ENCODE assay signal across 8 cellular contexts in the genomic region with DNA sequence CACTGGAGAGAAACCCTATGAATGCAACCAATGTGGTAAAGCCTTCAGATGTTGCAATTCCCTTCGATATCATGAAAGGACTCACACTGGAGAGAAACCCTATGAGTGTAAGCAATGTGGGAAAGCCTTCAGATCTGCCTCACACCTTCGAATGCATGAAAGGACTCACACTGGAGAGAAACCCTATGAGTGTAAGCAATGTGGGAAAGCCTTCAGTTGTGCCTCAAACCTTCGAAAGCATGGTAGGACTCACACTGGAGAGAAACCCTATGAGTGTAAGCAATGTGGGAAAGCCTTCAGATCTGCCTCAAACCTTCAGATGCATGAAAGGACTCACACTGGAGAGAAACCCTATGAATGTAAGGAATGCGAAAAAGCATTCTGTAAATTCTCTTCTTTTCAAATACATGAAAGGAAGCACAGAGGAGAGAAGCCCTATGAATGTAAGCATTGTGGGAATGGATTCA. TPM values are rescaled to one million over a fixed set of nuclear protein-coding genes. Genes with fewer than 3 reads are reported as not detected.
DNase-seq lines count a peak whose midpoint lies in the region; ATAC-seq and TF ChIP-seq lines count a peak whose summit lies in the region.
"Not testable (repeated sequence)": the region's sequence is repeated elsewhere in the genome, so short reads cannot be mapped to it uniquely, and the experiment has no call there.

No MANE protein-coding gene starts in this region.

- not testable (repeated sequence) for H3K27me3 ChIP-seq in CD4-positive, alpha-beta memory T cell (ENCODE audit: insufficient read depth, low read length); duodenal mucosa (ENCODE audit: control insufficient read depth in 1 of 2, insufficient read depth in 2 of 2, low read length in 2 of 2); mesendoderm (ENCODE audit: insufficient read depth, low read length, poor library complexity); rectal smooth muscle tissue (ENCODE audit: control insufficient read depth, insufficient read depth, low read length)

- not testable (repeated sequence) for H2BK5ac ChIP-seq in mesendoderm (ENCODE audit: low read length)

- H3K9me3 Mint-ChIP-seq in CD4-positive, alpha-beta memory T cell, result peaks cover 0 to 99% (median 89%) of the 10 kb centered on the region in 8 donors
- H3K9me3 Mint-ChIP-seq in activated naive CD4-positive, alpha-beta T cell treated with anti-CD3 and anti-CD28 coated beads, Interleukin-2, amount 50 U/mL, for 24 hours, result not testable (repeated sequence)
- H3K9me3 Mint-ChIP-seq in type B pancreatic cell, result peaks cover 29% of the 10 kb centered on the region

- peak overlapping the region in 2 of 7 donors; percentile 8 to 57 for H3K27ac Mint-ChIP-seq in CD4-positive, alpha-beta memory T cell
- peak overlapping the region; percentile 37 for H3K27ac Mint-ChIP-seq in T-helper 17 cell
- not testable (repeated sequence) for H3K27ac Mint-ChIP-seq in activated naive CD4-positive, alpha-beta T cell treated with anti-CD3 and anti-CD28 coated beads, Interleukin-2, amount 50 U/mL, for 24 hours; type B pancreatic cell

- H3K4me1 ChIP-seq in CD4-positive, alpha-beta memory T cell (ENCODE audit: insufficient read depth, low read length); duodenal mucosa (ENCODE audit: control insufficient read depth in 1 of 2, insufficient read depth in 2 of 2, low read length in 2 of 2); mesendoderm (ENCODE audit: control insufficient read depth, low read depth, low read length); rectal smooth muscle tissue (ENCODE audit: control insufficient read depth, insufficient read depth, low read length): not testable (repeated sequence)

- not testable (repeated sequence) for H3K79me1 ChIP-seq in mesendoderm (ENCODE audit: low read length)

- H3K23ac ChIP-seq in mesendoderm (ENCODE audit: low read length), result not testable (repeated sequence)

- POLR2A ChIA-PET in CD4-positive, alpha-beta memory T cell (lab: Charles Lee; ENCODE audit: partially characterized antibody), result not testable (repeated sequence)

- CTCF ChIA-PET in CD4-positive, alpha-beta memory T cell (lab: Charles Lee; ENCODE audit: partially characterized antibody), result not testable (repeated sequence)

- peak overlapping the region; percentile 1 to 27 for H3K4me3 ChIP-seq in CD4-positive, alpha-beta memory T cell (ENCODE audit: low read length in 2 of 2)
- H3K4me3 ChIP-seq in duodenal mucosa (ENCODE audit: low read depth in 1 of 2, low read length in 2 of 2), result peak overlapping the region; percentile 12 to 48
- H3K4me3 ChIP-seq in mesendoderm (ENCODE audit: low read length), result peak overlapping the region; percentile 56
- peak overlapping the region; percentile 27 for H3K4me3 ChIP-seq in rectal smooth muscle tissue (ENCODE audit: low read length)

- TF ChIP-seq CTCF in type B pancreatic cell (conservative IDR thresholded peaks at IDR 0.05), result not testable (repeated sequence)

- in situ Hi-C loops in KBM-7 (cut with MboI; ENCODE audit: low pct_unique_long_range_greater_than_20kb, low sequenced_read_pairs), result not testable (repeated sequence)

- peak overlapping the region in 1 of 8 donors; percentile 22 for H3K4me3 Mint-ChIP-seq in CD4-positive, alpha-beta memory T cell
- H3K4me3 Mint-ChIP-seq in T-helper 17 cell (peak overlapping the region; percentile 43), type B pancreatic cell (peak overlapping the region; percentile 10)
- H3K4me3 Mint-ChIP-seq in activated naive CD4-positive, alpha-beta T cell treated with anti-CD3 and anti-CD28 coated beads, Interleukin-2, amount 50 U/mL, for 24 hours, result peak overlapping the region; percentile 30

- not testable (repeated sequence) for H3K27me3 Mint-ChIP-seq in CD4-positive, alpha-beta memory T cell; T-helper 17 cell; activated naive CD4-positive, alpha-beta T cell treated with anti-CD3 and anti-CD28 coated beads, Interleukin-2, amount 50 U/mL, for 24 hours; type B pancreatic cell

- H4K5ac ChIP-seq in mesendoderm (ENCODE audit: low read length), result not testable (repeated sequence)

- not testable (repeated sequence) for H3K79me2 ChIP-seq in mesendoderm (ENCODE audit: control insufficient read depth, insufficient read depth, low read length)

- H3K36me3 ChIP-seq in CD4-positive, alpha-beta memory T cell (ENCODE audit: insufficient read depth, low read length), result peaks cover 53% of the 10 kb centered on the region
- H3K36me3 ChIP-seq in duodenal mucosa (ENCODE audit: control insufficient read depth in 1 of 2, insufficient read depth in 2 of 2, low read length in 2 of 2), result peaks cover 56 to 61% of the 10 kb centered on the region in 2 donors
- H3K36me3 ChIP-seq in mesendoderm (ENCODE audit: control insufficient read depth, insufficient read depth, low read length), result peaks cover 17% of the 10 kb centered on the region
- H3K36me3 ChIP-seq in rectal smooth muscle tissue (ENCODE audit: control insufficient read depth, insufficient read depth, low read length), result peaks cover 50% of the 10 kb centered on the region

- WGBS in mesendoderm (ENCODE audit: extremely low coverage, insufficient coverage, low lambda C conversion rate), result no CpG with 5 or more reads among the region's 4 CpGs

- not testable (repeated sequence) for H2BK120ac ChIP-seq in mesendoderm (ENCODE audit: low read depth, low read length)

- peaks cover 63 to 68% of the 10 kb centered on the region in 2 donors for H3K36me3 Mint-ChIP-seq in CD4-positive, alpha-beta memory T cell
- H3K36me3 Mint-ChIP-seq in T-helper 17 cell (ENCODE audit: low read depth) (peaks cover 14% of the 10 kb centered on the region), type B pancreatic cell (peaks cover 80% of the 10 kb centered on the region)
- H3K36me3 Mint-ChIP-seq in activated naive CD4-positive, alpha-beta T cell treated with anti-CD3 and anti-CD28 coated beads, Interleukin-2, amount 50 U/mL, for 24 hours, result peaks cover 64% of the 10 kb centered on the region

- DNase-seq in CD4-positive, alpha-beta memory T cell; T-helper 17 cell; mesendoderm; type B pancreatic cell (ENCODE audit: extremely low spot score, unreplicated experiment): not testable (repeated sequence)
- DNase-seq in KBM-7, result peak; percentile 11

- ATAC-seq in T-helper 17 cell, result not testable (repeated sequence)

- intact Hi-C loops in CD4-positive, alpha-beta memory T cell (cut with micrococcal nuclease), result not testable (repeated sequence)

- H3K4me2 ChIP-seq in mesendoderm (ENCODE audit: low read length), result not testable (repeated sequence)

- H4K8ac ChIP-seq in mesendoderm (ENCODE audit: low read depth, low read length), result not testable (repeated sequence)

- not testable (repeated sequence) for H3K4ac ChIP-seq in mesendoderm (ENCODE audit: low read depth, low read length)

- H3K9me3 ChIP-seq in CD4-positive, alpha-beta memory T cell (ENCODE audit: control insufficient read depth in 1 of 2, low read length in 2 of 2), result peaks cover 22 to 81% of the 10 kb centered on the region in 2 donors
- peaks cover 63% of the 10 kb centered on the region for H3K9me3 ChIP-seq in T-helper 17 cell (ENCODE audit: control insufficient read depth, low read length, poor library complexity, severe bottlenecking)
- peaks cover 95% of the 10 kb centered on the region in 2 donors for H3K9me3 ChIP-seq in duodenal mucosa (ENCODE audit: control insufficient read depth in 1 of 2, low read length in 2 of 2)

- not testable (repeated sequence) for H3K18ac ChIP-seq in mesendoderm (ENCODE audit: low read length)

- H3K4me1 Mint-ChIP-seq in CD4-positive, alpha-beta memory T cell; T-helper 17 cell; activated naive CD4-positive, alpha-beta T cell treated with anti-CD3 and anti-CD28 coated beads, Interleukin-2, amount 50 U/mL, for 24 hours; type B pancreatic cell (ENCODE audit: unreplicated experiment): not testable (repeated sequence)

- H3K27ac ChIP-seq in CD4-positive, alpha-beta memory T cell (ENCODE audit: low read depth, low read length); duodenal mucosa (ENCODE audit: low read depth, low read length); mesendoderm (ENCODE audit: low read depth, low read length); rectal smooth muscle tissue (ENCODE audit: low read depth, low read length): not testable (repeated sequence)

- not testable (repeated sequence) for H3K9ac ChIP-seq in duodenal mucosa (ENCODE audit: low read depth in 1 of 2, low read length in 2 of 2); mesendoderm (ENCODE audit: low read length); rectal smooth muscle tissue (ENCODE audit: low read length)

- H3K56ac ChIP-seq in mesendoderm (ENCODE audit: low read length), result not testable (repeated sequence)

- not testable (repeated sequence) for H2BK15ac ChIP-seq in mesendoderm (replicated peaks; ENCODE audit: low read depth)

- H2AK5ac ChIP-seq in mesendoderm (ENCODE audit: low read length), result not testable (repeated sequence)

RNA-seq across cellular contexts. Expression of a gene that starts 15.2 kb away (rescaled TPM):
- total RNA-seq in CD4-positive, alpha-beta memory T cell, result 10 to 100 TPM; 14.3 to 16.4 TPM
- 1 to 10 TPM; 2.6 to 3.7 TPM for polyA plus RNA-seq in CD4-positive, alpha-beta memory T cell
- total RNA-seq in T-helper 17 cell, result 1 to 10 TPM; 1.5 to 1.7 TPM
- polyA plus RNA-seq in mesendoderm (2013, experiment 1 of 2), result 0.52 TPM
- 0.59 TPM for polyA plus RNA-seq in mesendoderm (2013, experiment 2 of 2)
- total RNA-seq in type B pancreatic cell (ENCODE audit: low replicate concordance), result 4.8 and 5.0 TPM in 2 replicates

RNA-seq across cellular contexts. Expression of a gene that starts 24.7 kb away (rescaled TPM):
- 10 to 100 TPM; 24.9 to 25.6 TPM for total RNA-seq in CD4-positive, alpha-beta memory T cell
- polyA plus RNA-seq in CD4-positive, alpha-beta memory T cell, result 1 to 10 TPM; 3.2 to 5.6 TPM
- total RNA-seq in T-helper 17 cell (10 to 100 TPM; 14.3 to 18.7 TPM), type B pancreatic cell (ENCODE audit: low replicate concordance) (14.1 and 16.1 TPM in 2 replicates)
- 3.5 TPM for polyA plus RNA-seq in mesendoderm (2013, experiment 1 of 2)
- 3.5 TPM for polyA plus RNA-seq in mesendoderm (2013, experiment 2 of 2)
